11 cellular contexts compared by ENCODE assay signal in the genomic region with DNA sequence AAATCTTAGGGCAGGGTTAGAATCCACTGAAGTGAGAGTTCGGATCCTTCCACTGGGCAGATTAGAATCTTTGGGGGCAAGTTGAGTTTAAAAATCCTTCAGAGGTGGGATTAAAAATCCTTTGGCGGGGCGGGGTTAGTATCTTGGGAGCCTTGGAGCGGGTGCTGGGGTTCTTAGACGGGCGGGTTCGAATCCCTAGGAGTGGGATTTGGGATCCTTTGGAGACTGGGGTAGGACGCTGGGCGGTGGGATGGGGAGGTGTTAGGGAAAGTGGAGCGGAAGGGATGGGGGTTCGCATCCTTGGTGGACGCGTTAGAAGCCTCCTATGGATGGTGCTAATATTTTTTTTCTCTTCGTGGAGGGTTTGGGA. TPM values are rescaled to one million over a fixed set of nuclear protein-coding genes. Genes with fewer than 3 reads are reported as not detected.
DNase-seq lines count a peak whose midpoint lies in the region; ATAC-seq and TF ChIP-seq lines count a peak whose summit lies in the region.
"Had no signal": no experiment of that assay in that cellular context is flagged by ENCODE, and none has a peak within 500 bp of the region (broad histone marks: within the 10 kb centered on the region; RNA-seq: fewer than 3 reads in every experiment).

No MANE protein-coding gene starts in this region.

- H3K36me3 ChIP-seq in left lung (peaks cover 0 to 7% of the 10 kb centered on the region in 2 donors), subcutaneous abdominal adipose tissue (ENCODE audit: control insufficient read depth in 5 of 5, insufficient read depth in 5 of 5, low read length in 5 of 5) (peaks cover 0 to 3% (median 0%) of the 10 kb centered on the region in 5 donors), MG63 (no peaks in the 10 kb centered on the region)
- H3K36me3 ChIP-seq: ovary had no signal

- H3K4me3 Mint-ChIP-seq in activated T-cell treated with anti-CD3 and anti-CD28 coated beads, Interleukin-2, amount 50 U/mL, for 72 hours: peak overlapping the region; percentile 84
- H3K4me3 Mint-ChIP-seq in activated T-helper 1 cell treated with anti-CD3 and anti-CD28 coated beads, Interleukin-12 subunit alpha, Interleukin-12 subunit beta, Interleukin-2, Interleukin-4 antibody, amounts not matched to agents 30 ng/mL and 10 ng/mL and 1 ng/mL, durations not matched to agents 14 hours and 24 hours and 36 hours: peak overlapping the region; percentile 69

- H3K9ac ChIP-seq in subcutaneous abdominal adipose tissue (ENCODE audit: low read length in 5 of 5): peak overlapping the region in 1 of 5 donors; percentile 51

- H3K9me3 ChIP-seq in left lung (no peaks in the 10 kb centered on the region), subcutaneous abdominal adipose tissue (ENCODE audit: control insufficient read depth in 5 of 5, low read length in 5 of 5) (no peaks in the 10 kb centered on the region), MG63 (no peaks in the 10 kb centered on the region)

- TF ChIP-seq CTCF in left lung (IDR thresholded peaks at IDR 0.05) (no peak), RWPE1 (conservative IDR thresholded peaks at IDR 0.05; ENCODE audit: low read depth) (no peak)

- H3K4me1 ChIP-seq in left lung (peaks cover 0 to 49% of the 10 kb centered on the region in 2 donors), subcutaneous abdominal adipose tissue (ENCODE audit: control insufficient read depth in 5 of 5, insufficient read depth in 5 of 5, low read length in 5 of 5) (peaks cover 0 to 21% (median 9%) of the 10 kb centered on the region in 5 donors)

- H3K27ac ChIP-seq in left lung: peak overlapping the region; percentile 70 to 97
- no peak overlapping the region for H3K27ac ChIP-seq in subcutaneous abdominal adipose tissue (ENCODE audit: low read depth, low read length)
- H3K27ac ChIP-seq in RWPE1: no peak overlapping the region
- H3K27ac ChIP-seq: ovary had no signal

- intact Hi-C loops in activated T-helper 1 cell treated with anti-CD3 and anti-CD28 coated beads, Interleukin-12 subunit alpha, Interleukin-12 subunit beta, Interleukin-2, Interleukin-4 antibody, amounts not matched to agents 30 ng/mL and 10 ng/mL and 1 ng/mL, durations not matched to agents 14 hours and 24 hours and 36 hours (cut with micrococcal nuclease): no loop called here
- intact Hi-C loops in left lung (cut with DNase I): no loop called here

- POLR2A ChIA-PET in RWPE1 (lab: Yijun Ruan, JAX; ENCODE audit: low non-redundant PET): no interaction called here

- H3K27me3 ChIP-seq in left lung: peaks cover 30 to 56% of the 10 kb centered on the region in 2 donors
- peaks cover 18 to 34% (median 26%) of the 10 kb centered on the region in 5 donors for H3K27me3 ChIP-seq in subcutaneous abdominal adipose tissue (ENCODE audit: control insufficient read depth in 5 of 5, insufficient read depth in 4 of 5, low read length in 5 of 5)
- peaks cover 30% of the 10 kb centered on the region for H3K27me3 ChIP-seq in MG63
- H3K27me3 ChIP-seq: ovary had no signal

- peaks cover 60% of the 10 kb centered on the region for H3K27me3 Mint-ChIP-seq in activated T-cell treated with anti-CD3 and anti-CD28 coated beads, Interleukin-2, amount 50 U/mL, for 72 hours (ENCODE audit: low read depth)
- peaks cover 68% of the 10 kb centered on the region for H3K27me3 Mint-ChIP-seq in activated T-helper 1 cell treated with anti-CD3 and anti-CD28 coated beads, Interleukin-12 subunit alpha, Interleukin-12 subunit beta, Interleukin-2, Interleukin-4 antibody, amounts not matched to agents 30 ng/mL and 10 ng/mL and 1 ng/mL, durations not matched to agents 14 hours and 24 hours and 36 hours (ENCODE audit: insufficient read depth)

- no peak overlapping the region for H3K27ac Mint-ChIP-seq in activated T-cell treated with anti-CD3 and anti-CD28 coated beads, Interleukin-2, amount 50 U/mL, for 72 hours
- H3K27ac Mint-ChIP-seq in activated T-helper 1 cell treated with anti-CD3 and anti-CD28 coated beads, Interleukin-12 subunit alpha, Interleukin-12 subunit beta, Interleukin-2, Interleukin-4 antibody, amounts not matched to agents 30 ng/mL and 10 ng/mL and 1 ng/mL, durations not matched to agents 14 hours and 24 hours and 36 hours: no peak overlapping the region

- H3K4me3 ChIP-seq in left lung: peak overlapping the region in 1 of 2 donors; percentile 58
- peak overlapping the region in 4 of 5 donors; percentile 11 to 66 (median 45) for H3K4me3 ChIP-seq in subcutaneous abdominal adipose tissue (ENCODE audit: low read depth in 1 of 5, low read length in 5 of 5)
- no peak overlapping the region for H3K4me3 ChIP-seq in MG63
- H3K4me3 ChIP-seq: ovary had no signal

- H3K36me3 Mint-ChIP-seq in activated T-cell treated with anti-CD3 and anti-CD28 coated beads, Interleukin-2, amount 50 U/mL, for 72 hours (ENCODE audit: insufficient read depth in 2 of 2): no peaks in the 10 kb centered on the region
- H3K36me3 Mint-ChIP-seq in activated T-helper 1 cell treated with anti-CD3 and anti-CD28 coated beads, Interleukin-12 subunit alpha, Interleukin-12 subunit beta, Interleukin-2, Interleukin-4 antibody, amounts not matched to agents 30 ng/mL and 10 ng/mL and 1 ng/mL, durations not matched to agents 14 hours and 24 hours and 36 hours (ENCODE audit: low read depth): no peaks in the 10 kb centered on the region

- no peaks in the 10 kb centered on the region for H3K9me3 Mint-ChIP-seq in activated T-cell treated with anti-CD3 and anti-CD28 coated beads, Interleukin-2, amount 50 U/mL, for 72 hours
- no peaks in the 10 kb centered on the region for H3K9me3 Mint-ChIP-seq in activated T-helper 1 cell treated with anti-CD3 and anti-CD28 coated beads, Interleukin-12 subunit alpha, Interleukin-12 subunit beta, Interleukin-2, Interleukin-4 antibody, amounts not matched to agents 30 ng/mL and 10 ng/mL and 1 ng/mL, durations not matched to agents 14 hours and 24 hours and 36 hours

- ATAC-seq in activated T-cell treated with anti-CD3 and anti-CD28 coated beads, Interleukin-2, amount 50 U/mL, for 72 hours (replicated peaks in 1 of 2): no peak
- no peak for ATAC-seq in left lung

- H3K4me1 Mint-ChIP-seq in activated T-cell treated with anti-CD3 and anti-CD28 coated beads, Interleukin-2, amount 50 U/mL, for 72 hours (ENCODE audit: low read depth): peaks cover 13% of the 10 kb centered on the region
- peaks cover 17% of the 10 kb centered on the region for H3K4me1 Mint-ChIP-seq in activated T-helper 1 cell treated with anti-CD3 and anti-CD28 coated beads, Interleukin-12 subunit alpha, Interleukin-12 subunit beta, Interleukin-2, Interleukin-4 antibody, amounts not matched to agents 30 ng/mL and 10 ng/mL and 1 ng/mL, durations not matched to agents 14 hours and 24 hours and 36 hours (ENCODE audit: low read depth)

- no peak for DNase-seq in activated T-cell treated with anti-CD3 and anti-CD28 coated beads, Interleukin-2, amount 50 U/mL, for 72 hours
- no peak for DNase-seq in activated T-cell treated with anti-CD3 and anti-CD28 coated beads for 4 hours
- no peak for DNase-seq in activated T-helper 1 cell treated with anti-CD3 and anti-CD28 coated beads, Interleukin-12 subunit alpha, Interleukin-12 subunit beta, Interleukin-2, Interleukin-4 antibody, amounts not matched to agents 30 ng/mL and 10 ng/mL and 1 ng/mL, durations not matched to agents 14 hours and 24 hours and 36 hours (ENCODE audit: low spot score)
- DNase-seq in left lung: no peak
- no peak for DNase-seq in AML-193 (lab: John Stamatoyannopoulos, UW)
- no peak for DNase-seq in RWPE1 (ENCODE audit: low spot score)
- no peak for DNase-seq in MG63
- DNase-seq: activated naive CD4-positive, alpha-beta T cell treated with Interleukin-2 at 50 U/mL for 16 hours; NCI-H1694 treated with DMSO at 0.1 percent for 48 hours; ovary had no signal

- CTCF ChIA-PET in RWPE1 (lab: Yijun Ruan, JAX): interaction anchor here (0.8 kb wide), 1 partner anchor 20 kb away, joined by 4 read pairs; no protein-coding TSS in a partner anchor

RNA-seq across cellular contexts. Expression of a gene that starts 0.3 kb away (rescaled TPM):
- 1 to 10 TPM in 1 of 2 donors, under 1 TPM in 1; 0.50 to 1.1 TPM for total RNA-seq in activated T-cell treated with anti-CD3 and anti-CD28 coated beads, Interleukin-2, amount 50 U/mL, for 72 hours
- total RNA-seq in activated T-helper 1 cell treated with anti-CD3 and anti-CD28 coated beads, Interleukin-12 subunit alpha, Interleukin-12 subunit beta, Interleukin-2, Interleukin-4 antibody, amounts not matched to agents 30 ng/mL and 10 ng/mL and 1 ng/mL, durations not matched to agents 14 hours and 24 hours and 36 hours: 0.22 and 0.23 TPM in 2 replicates
- total RNA-seq in left lung: 100 to 1,000 TPM in 1 of 2 donors, 10 to 100 TPM in 1; 30.8 to 110 TPM
- total RNA-seq in MG63 (2014; rRNA removed; shearing (Covaris generic); ENCODE audit: low replicate concordance): not detected in 2 replicates

RNA-seq across cellular contexts. Expression of a gene that starts 41.5 kb away (rescaled TPM):
- not detected for total RNA-seq in activated T-cell treated with anti-CD3 and anti-CD28 coated beads, Interleukin-2, amount 50 U/mL, for 72 hours
- not detected in 2 replicates for total RNA-seq in activated T-helper 1 cell treated with anti-CD3 and anti-CD28 coated beads, Interleukin-12 subunit alpha, Interleukin-12 subunit beta, Interleukin-2, Interleukin-4 antibody, amounts not matched to agents 30 ng/mL and 10 ng/mL and 1 ng/mL, durations not matched to agents 14 hours and 24 hours and 36 hours
- total RNA-seq in left lung: 10 to 100 TPM in 1 of 2 donors, 1 to 10 TPM in 1; 6.8 to 13.5 TPM
- total RNA-seq in MG63 (2014; rRNA removed; shearing (Covaris generic); ENCODE audit: low replicate concordance): not detected in 2 replicates

RNA-seq across cellular contexts. Expression of a gene that starts 57.8 kb away (rescaled TPM):
- total RNA-seq in activated T-cell treated with anti-CD3 and anti-CD28 coated beads, Interleukin-2, amount 50 U/mL, for 72 hours: 10 to 100 TPM; 42.9 to 56.7 TPM
- 49.5 and 49.6 TPM in 2 replicates for total RNA-seq in activated T-helper 1 cell treated with anti-CD3 and anti-CD28 coated beads, Interleukin-12 subunit alpha, Interleukin-12 subunit beta, Interleukin-2, Interleukin-4 antibody, amounts not matched to agents 30 ng/mL and 10 ng/mL and 1 ng/mL, durations not matched to agents 14 hours and 24 hours and 36 hours
- total RNA-seq in left lung: 10 to 100 TPM; 56.2 to 59.1 TPM
- 4.3 and 7.4 TPM in 2 replicates for total RNA-seq in MG63 (2014; rRNA removed; shearing (Covaris generic); ENCODE audit: low replicate concordance)

Comparison
In these comparisons a context has a peak if more than half of its experiments do, and no peak if none do; other contexts are left out.
1. H3K27ac ChIP-seq: peak in left lung (2 of 2); none in subcutaneous abdominal adipose tissue (single experiment) and RWPE1 (single experiment).
2. RNA of a gene that starts 0.3 kb away (total RNA-seq): 30.8 to 110 TPM in left lung; 0.50 to 1.1 TPM in activated T-cell treated with anti-CD3 and anti-CD28 coated beads, Interleukin-2, amount 50 U/mL, for 72 hours, 0.22 to 0.23 TPM in activated T-helper 1 cell treated with anti-CD3 and anti-CD28 coated beads, Interleukin-12 subunit alpha, Interleukin-12 subunit beta, Interleukin-2, Interleukin-4 antibody, amounts not matched to agents 30 ng/mL and 10 ng/mL and 1 ng/mL, durations not matched to agents 14 hours and 24 hours and 36 hours and not detected in MG63; every median in the first group is over 10 times any median in the second.